In the genomic region with DNA sequence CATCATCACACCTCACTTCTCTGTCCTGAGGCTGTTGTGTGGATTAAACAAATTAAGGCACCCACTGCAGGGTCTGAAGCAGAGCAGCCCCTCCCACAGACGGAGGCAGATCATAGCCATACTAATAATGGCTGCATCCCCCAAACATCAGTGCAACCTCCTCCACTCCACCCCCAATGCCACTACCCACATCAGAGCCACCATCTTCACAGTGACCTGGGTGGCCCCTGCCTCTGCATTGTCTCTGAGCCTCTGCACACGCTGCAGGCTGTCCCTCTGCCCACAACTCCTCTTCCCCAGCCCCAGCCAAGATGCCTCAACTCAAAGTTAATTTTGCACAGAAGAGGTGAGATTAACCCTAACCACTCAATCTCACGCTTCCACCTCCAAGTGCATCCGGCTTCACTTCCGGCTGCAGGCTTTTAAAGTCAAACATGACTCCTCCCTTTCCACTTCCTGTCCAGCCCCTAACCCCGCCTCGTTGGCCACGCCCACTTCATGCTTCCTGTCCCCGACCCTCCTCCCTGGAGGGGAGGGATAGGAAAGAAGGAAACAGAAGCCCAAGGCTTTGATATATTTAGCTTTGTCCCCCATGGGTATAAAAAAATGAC, we compare ENCODE assay signal across 12 cellular contexts. TPM values are rescaled to one million over a fixed set of nuclear protein-coding genes. Genes with fewer than 3 reads are reported as not detected.
DNase-seq lines count a peak whose midpoint lies in the region; ATAC-seq, FAIRE-seq and TF ChIP-seq lines count a peak whose summit lies in the region.
"Had no signal": no experiment of that assay in that cellular context is flagged by ENCODE, and none has a peak within 500 bp of the region (broad histone marks: within the 10 kb centered on the region; RNA-seq: fewer than 3 reads in every experiment).

No MANE protein-coding gene starts in this region.

- no peak for TF ChIP-seq RAD21 in A549 (conservative IDR thresholded peaks at IDR 0.05 in 1 of 2, IDR thresholded peaks at IDR 0.05 in 1 of 2)

- CTCF ChIA-PET in A549 (lab: Yijun Ruan, JAX): interaction anchor here (0.6 kb wide), 1 partner anchor 9 kb away, joined by 3 read pairs; no protein-coding TSS in a partner anchor

- no peaks in the 10 kb centered on the region; the same call in 1 of the 2 replicates for H3F3A ChIP-seq in DOHH2 (ENCODE audit: control insufficient read depth, insufficient read depth)

- no peak overlapping the region for H3K27ac ChIP-seq in A549
- H3K27ac ChIP-seq in DOHH2 (ENCODE audit: low read depth, low read length): no peak overlapping the region
- no peak overlapping the region for H3K27ac ChIP-seq in esophagus squamous epithelium

- DNase-seq in A549 (ENCODE audit: low read depth in 1 of 2, low spot score in 1 of 2) (peak in 1 of 2 experiments; percentile 29), NCI-H226 (no peak), esophagus squamous epithelium (lab: John Stamatoyannopoulos, UW) (no peak)
- DNase-seq in T-helper 2 cell treated with Interferon-gamma antibody and Interleukin-4, amounts not matched to agents 5 μg/mL and 100 μg/mL, for 36 hours (ENCODE audit: low spot score): peak; percentile 39
- peak; percentile 33 for DNase-seq in central memory CD4-positive, alpha-beta T cell
- DNase-seq: GOT3, NCI-H1417 had no signal

- peaks cover 65% of the 10 kb centered on the region for H3K4me1 Mint-ChIP-seq in T-helper 2 cell treated with Interferon-gamma antibody and Interleukin-4, amounts not matched to agents 5 μg/mL and 100 μg/mL, for 36 hours (ENCODE audit: low read depth)

- H3K36me3 ChIP-seq in DOHH2 (ENCODE audit: control insufficient read depth, low read length) (no peaks in the 10 kb centered on the region), esophagus squamous epithelium (no peaks in the 10 kb centered on the region)

- no peaks in the 10 kb centered on the region for H4K20me1 ChIP-seq in DOHH2 (ENCODE audit: control insufficient read depth, insufficient read depth, low read depth, low read length)

- H3K27me3 ChIP-seq in DOHH2 (ENCODE audit: control insufficient read depth, low read length) (no peaks in the 10 kb centered on the region), esophagus squamous epithelium (peaks cover 0 to 20% (median 0%) of the 10 kb centered on the region in 4 donors)

- no peaks in the 10 kb centered on the region for H3K79me2 ChIP-seq in DOHH2 (ENCODE audit: control insufficient read depth, low read length)

- ATAC-seq in A549: peak in 1 of 2 experiments; percentile 34; a peak in 1 of 6 replicates
- ATAC-seq in HG03460 (IDR thresholded peaks at IDR 0.05; ENCODE audit: unreplicated experiment): no peak
- no peak for ATAC-seq in GM18907 (IDR thresholded peaks at IDR 0.05; ENCODE audit: unreplicated experiment)
- ATAC-seq: Panc1 had no signal

- no peaks in the 10 kb centered on the region; the same call in 2 of the 3 replicates for H3K4me1 ChIP-seq in A549
- peaks cover 48% of the 10 kb centered on the region for H3K4me1 ChIP-seq in DOHH2 (ENCODE audit: control insufficient read depth, low read length)
- H3K4me1 ChIP-seq in esophagus squamous epithelium: no peaks in the 10 kb centered on the region

- H3K9me3 ChIP-seq in A549 (no peaks in the 10 kb centered on the region), DOHH2 (ENCODE audit: control insufficient read depth, insufficient read depth, low read length) (peaks cover 8% of the 10 kb centered on the region), esophagus squamous epithelium (no peaks in the 10 kb centered on the region)

- H3K4me3 ChIP-seq in A549: no peak overlapping the region
- H3K4me3 ChIP-seq in DOHH2 (ENCODE audit: low read length): peak overlapping the region; percentile 20
- H3K4me3 ChIP-seq in esophagus squamous epithelium: no peak overlapping the region

- 36% methylated on average over 8 of the region's 9 CpGs for WGBS in A549 (ENCODE audit: missing lambda C conversion rate)
- 32 to 40% methylated on average over 8 of the region's 9 CpGs for WGBS in esophagus squamous epithelium, 2 donors

- peaks cover 70% of the 10 kb centered on the region for H3K36me3 Mint-ChIP-seq in T-helper 2 cell treated with Interferon-gamma antibody and Interleukin-4, amounts not matched to agents 5 μg/mL and 100 μg/mL, for 36 hours (ENCODE audit: low read depth)

- peak overlapping the region; percentile 80 for H3K4me3 Mint-ChIP-seq in T-helper 2 cell treated with Interferon-gamma antibody and Interleukin-4, amounts not matched to agents 5 μg/mL and 100 μg/mL, for 36 hours

- POLR2A ChIA-PET in A549 (lab: Yijun Ruan, JAX): no interaction called here

- intact Hi-C loops in esophagus squamous epithelium (cut with DNase I): no loop called here

- peak overlapping the region; percentile 84 for H3K27ac Mint-ChIP-seq in T-helper 2 cell treated with Interferon-gamma antibody and Interleukin-4, amounts not matched to agents 5 μg/mL and 100 μg/mL, for 36 hours

- FAIRE-seq in A549 (lab: Jason Lieb, UNC): no peak

- peaks cover 15% of the 10 kb centered on the region for H3K9me3 Mint-ChIP-seq in T-helper 2 cell treated with Interferon-gamma antibody and Interleukin-4, amounts not matched to agents 5 μg/mL and 100 μg/mL, for 36 hours

- no peak for TF ChIP-seq EP300 in A549 (IDR thresholded peaks at IDR 0.05)

- H3K4me2 ChIP-seq in A549: 0 out of 3 replicates have a peak overlapping the region, but pooled peaks have one; percentile 10
- H3K4me2 ChIP-seq in DOHH2 (ENCODE audit: low read length): peak overlapping the region; percentile 16; the same call in 1 of the 2 replicates

- H3K9me2 ChIP-seq in DOHH2 (replicated peaks; ENCODE audit: control insufficient read depth, low read length): no peaks in the 10 kb centered on the region

- TF ChIP-seq CTCF in A549 (IDR thresholded peaks at IDR 0.05) (no peak), DOHH2 (IDR thresholded peaks at IDR 0.05; ENCODE audit: low read depth, low read length, poor library complexity, severe bottlenecking) (no peak), esophagus squamous epithelium (IDR thresholded peaks at IDR 0.05) (no peak)

- no peaks in the 10 kb centered on the region for H3K27me3 Mint-ChIP-seq in T-helper 2 cell treated with Interferon-gamma antibody and Interleukin-4, amounts not matched to agents 5 μg/mL and 100 μg/mL, for 36 hours (ENCODE audit: low read depth)

- no peak for TF ChIP-seq POLR2A in A549 (IDR thresholded peaks at IDR 0.05; ENCODE audit: low read length)
- TF ChIP-seq POLR2A in esophagus squamous epithelium (IDR thresholded peaks at IDR 0.05): no peak

TF ChIP-seq in A549, 52 proteins besides CTCF, POLR2A, EP300 and RAD21:
- no peak for TF ChIP-seq ZC3H11A (IDR thresholded peaks at IDR 0.05)
- no peak for TF ChIP-seq RNF2 (IDR thresholded peaks at IDR 0.05; ENCODE audit: borderline replicate concordance, low read depth)
- no peak for TF ChIP-seq JUN (IDR thresholded peaks at IDR 0.05)
- TF ChIP-seq, protein P1, sequence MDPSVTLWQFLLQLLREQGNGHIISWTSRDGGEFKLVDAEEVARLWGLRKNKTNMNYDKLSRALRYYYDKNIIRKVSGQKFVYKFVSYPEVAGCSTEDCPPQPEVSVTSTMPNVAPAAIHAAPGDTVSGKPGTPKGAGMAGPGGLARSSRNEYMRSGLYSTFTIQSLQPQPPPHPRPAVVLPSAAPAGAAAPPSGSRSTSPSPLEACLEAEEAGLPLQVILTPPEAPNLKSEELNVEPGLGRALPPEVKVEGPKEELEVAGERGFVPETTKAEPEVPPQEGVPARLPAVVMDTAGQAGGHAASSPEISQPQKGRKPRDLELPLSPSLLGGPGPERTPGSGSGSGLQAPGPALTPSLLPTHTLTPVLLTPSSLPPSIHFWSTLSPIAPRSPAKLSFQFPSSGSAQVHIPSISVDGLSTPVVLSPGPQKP (IDR thresholded peaks at IDR 0.05; ENCODE audit: low read depth, low read length): no peak
- no peak for TF ChIP-seq MAZ (IDR thresholded peaks at IDR 0.05; ENCODE audit: borderline replicate concordance, low read depth, low read length)
- TF ChIP-seq CEBPB (IDR thresholded peaks at IDR 0.05): no peak
- TF ChIP-seq BHLHE40 (IDR thresholded peaks at IDR 0.05; ENCODE audit: low read depth, low read length): no peak
- TF ChIP-seq PHF8 (IDR thresholded peaks at IDR 0.05; ENCODE audit: borderline replicate concordance, low read depth): no peak
- TF ChIP-seq HOXB13 (CRISPR knock-in tag; IDR thresholded peaks at IDR 0.05; ENCODE audit: low read depth): no peak
- no peak for TF ChIP-seq HOXB5 (CRISPR knock-in tag; IDR thresholded peaks at IDR 0.05)
- TF ChIP-seq, protein P2, sequence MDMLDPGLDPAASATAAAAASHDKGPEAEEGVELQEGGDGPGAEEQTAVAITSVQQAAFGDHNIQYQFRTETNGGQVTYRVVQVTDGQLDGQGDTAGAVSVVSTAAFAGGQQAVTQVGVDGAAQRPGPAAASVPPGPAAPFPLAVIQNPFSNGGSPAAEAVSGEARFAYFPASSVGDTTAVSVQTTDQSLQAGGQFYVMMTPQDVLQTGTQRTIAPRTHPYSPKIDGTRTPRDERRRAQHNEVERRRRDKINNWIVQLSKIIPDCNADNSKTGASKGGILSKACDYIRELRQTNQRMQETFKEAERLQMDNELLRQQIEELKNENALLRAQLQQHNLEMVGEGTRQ (IDR thresholded peaks at IDR 0.05): no peak
- TF ChIP-seq, protein P3, sequence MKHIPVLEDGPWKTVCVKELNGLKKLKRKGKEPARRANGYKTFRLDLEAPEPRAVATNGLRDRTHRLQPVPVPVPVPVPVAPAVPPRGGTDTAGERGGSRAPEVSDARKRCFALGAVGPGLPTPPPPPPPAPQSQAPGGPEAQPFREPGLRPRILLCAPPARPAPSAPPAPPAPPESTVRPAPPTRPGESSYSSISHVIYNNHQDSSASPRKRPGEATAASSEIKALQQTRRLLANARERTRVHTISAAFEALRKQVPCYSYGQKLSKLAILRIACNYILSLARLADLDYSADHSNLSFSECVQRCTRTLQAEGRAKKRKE (CRISPR knock-in tag; IDR thresholded peaks at IDR 0.05; ENCODE audit: low read depth): no peak
- TF ChIP-seq FOXS1 (CRISPR knock-in tag; IDR thresholded peaks at IDR 0.05): no peak
- TF ChIP-seq CBX2 (IDR thresholded peaks at IDR 0.05; ENCODE audit: borderline replicate concordance, low read depth): no peak
- TF ChIP-seq EHF (CRISPR knock-in tag; IDR thresholded peaks at IDR 0.05): no peak

RNA-seq across cellular contexts. Expression of a gene that starts 22.7 kb away (rescaled TPM):
- polyA plus RNA-seq in A549 (2011; rRNA removed) (not detected in 2 replicates), A549 (2017; fragmentation: RNase III; extraction: RNeasy Plus Mini Kit Qiagen cat#74134 plus additional on column Dnase treatment) (not detected in 3 replicates)
- polyA plus RNA-seq in A549 (2012; cell fraction: cytosol; rRNA removed): not detected in 2 replicates
- polyA plus RNA-seq in A549 (2012; cell fraction: nucleus; rRNA removed): 0.05 TPM in 1 of 2 replicates, not detected in the other
- polyA minus RNA-seq in A549 (2011; rRNA and poly(A)+ RNA removed): not detected in 2 replicates
- total RNA-seq in esophagus squamous epithelium: 1 to 10 TPM in 3 of 4 donors, under 1 TPM in 1; 0.67 to 1.3 (median 1.1) TPM
- total RNA-seq: lower leg skin had no signal

Comparison
In these comparisons a context has a peak if more than half of its experiments do, and no peak if none do; other contexts are left out.
1. DNase-seq: peak in T-helper 2 cell treated with Interferon-gamma antibody and Interleukin-4, amounts not matched to agents 5 μg/mL and 100 μg/mL, for 36 hours (single experiment) and central memory CD4-positive, alpha-beta T cell (single experiment); none in NCI-H226 (single experiment) and esophagus squamous epithelium (single experiment).